ENCODE assay signal across 8 cellular contexts in genomic region chr4:7068279-7068842, GRCh38. TPM values are rescaled to one million over a fixed set of nuclear protein-coding genes. Genes with fewer than 3 reads are reported as not detected.
A peak's percentile ranks its signal among the peaks of the same experiment; 100 is the strongest.
DNase-seq lines count a peak whose midpoint lies in the region; ATAC-seq and TF ChIP-seq lines count a peak whose summit lies in the region.

No MANE protein-coding gene starts in this region.

- H3K27ac ChIP-seq in iPS-18a (ENCODE audit: low read length), result no peak overlapping the region
- H3K27ac ChIP-seq in suprapubic skin, result peak overlapping the region; percentile 93

- peak overlapping the region; percentile 94 for H3K4me3 Mint-ChIP-seq in T-helper 1 cell treated with Interleukin-12 subunit alpha and Interleukin-12 subunit beta and Interleukin-4 antibody, amounts not matched to agents 30 μg/mL and 1 μg/mL, for 36 hours
- peak overlapping the region; percentile 90 for H3K4me3 Mint-ChIP-seq in activated T-cell treated with anti-CD3 and anti-CD28 coated beads, Interleukin-2, amount 50 U/mL, for 4 hours

- H3K27ac Mint-ChIP-seq in T-helper 1 cell treated with Interleukin-12 subunit alpha and Interleukin-12 subunit beta and Interleukin-4 antibody, amounts not matched to agents 30 μg/mL and 1 μg/mL, for 36 hours, result peak overlapping the region; percentile 94

- H3K36me3 ChIP-seq in iPS-18a (ENCODE audit: control insufficient read depth, low read depth, low read length) (peaks cover 13% of the 10 kb centered on the region), suprapubic skin (peaks cover 8% of the 10 kb centered on the region)

- no peak for TF ChIP-seq POLR2A in suprapubic skin (IDR thresholded peaks at IDR 0.05)

- TF ChIP-seq CTCF in suprapubic skin (IDR thresholded peaks at IDR 0.05), result no peak

- peak; percentile 2 for ATAC-seq in HG03060 (IDR thresholded peaks at IDR 0.05; ENCODE audit: low read depth, unreplicated experiment)
- peak in 1 of 2 donors; percentile 81 for ATAC-seq in activated T-cell treated with anti-CD3 and anti-CD28 coated beads, Interleukin-2, amount 50 U/mL, for 4 hours

- H3K9me3 ChIP-seq in iPS-18a (ENCODE audit: control insufficient read depth, low read depth, low read length) (no peaks in the 10 kb centered on the region), suprapubic skin (no peaks in the 10 kb centered on the region)

- peak overlapping the region; percentile 90 for H3K4me3 ChIP-seq in iPS-18a (ENCODE audit: low read length)
- peak overlapping the region; percentile 90 for H3K4me3 ChIP-seq in suprapubic skin

- peaks cover 25% of the 10 kb centered on the region for H3K36me3 Mint-ChIP-seq in T-helper 1 cell treated with Interleukin-12 subunit alpha and Interleukin-12 subunit beta and Interleukin-4 antibody, amounts not matched to agents 30 μg/mL and 1 μg/mL, for 36 hours (ENCODE audit: low read depth)
- H3K36me3 Mint-ChIP-seq in activated T-cell treated with anti-CD3 and anti-CD28 coated beads, Interleukin-2, amount 50 U/mL, for 4 hours (ENCODE audit: insufficient read depth), result peaks cover 12% of the 10 kb centered on the region

- peaks cover 40% of the 10 kb centered on the region for H3K4me1 Mint-ChIP-seq in T-helper 1 cell treated with Interleukin-12 subunit alpha and Interleukin-12 subunit beta and Interleukin-4 antibody, amounts not matched to agents 30 μg/mL and 1 μg/mL, for 36 hours (ENCODE audit: low read depth)
- peaks cover 49% of the 10 kb centered on the region for H3K4me1 Mint-ChIP-seq in activated T-cell treated with anti-CD3 and anti-CD28 coated beads, Interleukin-2, amount 50 U/mL, for 4 hours (ENCODE audit: low read depth)

- H3K9ac ChIP-seq in iPS-18a (ENCODE audit: low read length), result peak overlapping the region; percentile 47

- DNase-seq in T-helper 1 cell, result no peak
- DNase-seq in activated T-cell treated with anti-CD3 and anti-CD28 coated beads, Interleukin-2, amount 50 U/mL, for 4 hours, result no peak
- peak; percentile 99 to 100 for DNase-seq in suprapubic skin (ENCODE audit: low spot score in 2 of 2)
- no peak for DNase-seq in NCI-H128 (lab: John Stamatoyannopoulos, UW; ENCODE audit: unreplicated experiment)
- no peak for DNase-seq in stimulated activated CD4-positive, alpha-beta T cell treated with anti-CD3 and anti-CD28 coated beads, Interleukin-12 subunit alpha, Interleukin-12 subunit beta, amount 100 ng/mL, for 4 hours

- TF ChIP-seq EP300 in suprapubic skin (IDR thresholded peaks at IDR 0.05), result no peak

- no peaks in the 10 kb centered on the region for H3K9me3 Mint-ChIP-seq in T-helper 1 cell treated with Interleukin-12 subunit alpha and Interleukin-12 subunit beta and Interleukin-4 antibody, amounts not matched to agents 30 μg/mL and 1 μg/mL, for 36 hours
- H3K9me3 Mint-ChIP-seq in activated T-cell treated with anti-CD3 and anti-CD28 coated beads, Interleukin-2, amount 50 U/mL, for 4 hours, result no peaks in the 10 kb centered on the region

- peaks cover 19% of the 10 kb centered on the region for H3K27me3 Mint-ChIP-seq in T-helper 1 cell treated with Interleukin-12 subunit alpha and Interleukin-12 subunit beta and Interleukin-4 antibody, amounts not matched to agents 30 μg/mL and 1 μg/mL, for 36 hours (ENCODE audit: low read depth)
- H3K27me3 Mint-ChIP-seq in activated T-cell treated with anti-CD3 and anti-CD28 coated beads, Interleukin-2, amount 50 U/mL, for 4 hours (ENCODE audit: low read depth), result no peaks in the 10 kb centered on the region

- WGBS in suprapubic skin, result under 1% methylated on average over 40 of the region's 50 CpGs

- H3K27me3 ChIP-seq in iPS-18a (ENCODE audit: control insufficient read depth, insufficient read depth, low read length) (peaks cover 19% of the 10 kb centered on the region), suprapubic skin (no peaks in the 10 kb centered on the region)

- H3K4me1 ChIP-seq in iPS-18a (ENCODE audit: control insufficient read depth, low read depth, low read length) (peaks cover 5% of the 10 kb centered on the region), suprapubic skin (peaks cover 33% of the 10 kb centered on the region)

RNA-seq across cellular contexts. Expression of gene GRPEL1, which starts 0.5 kb away (rescaled TPM):
- 100 to 1,000 TPM; 129 to 146 (median 136) TPM for total RNA-seq in activated T-cell treated with anti-CD3 and anti-CD28 coated beads, Interleukin-2, amount 50 U/mL, for 4 hours
- 10 to 100 TPM; 18.2 to 32.4 (median 25.3) TPM for total RNA-seq in suprapubic skin

RNA-seq across cellular contexts. Expression of gene TADA2B, which starts 25.2 kb away (rescaled TPM):
- total RNA-seq in activated T-cell treated with anti-CD3 and anti-CD28 coated beads, Interleukin-2, amount 50 U/mL, for 4 hours, result 10 to 100 TPM; 16.9 to 21.3 (median 17.0) TPM
- 10 to 100 TPM; 17.5 to 26.6 (median 23.9) TPM for total RNA-seq in suprapubic skin

Comparison
In these comparisons a context has a peak if more than half of its experiments do, and no peak if none do; other contexts are left out.
1. DNase-seq: peak in suprapubic skin (2 of 2); none in T-helper 1 cell (0 of 5), activated T-cell treated with anti-CD3 and anti-CD28 coated beads, Interleukin-2, amount 50 U/mL, for 4 hours (single experiment), NCI-H128 (single experiment) and stimulated activated CD4-positive, alpha-beta T cell treated with anti-CD3 and anti-CD28 coated beads, Interleukin-12 subunit alpha, Interleukin-12 subunit beta, amount 100 ng/mL, for 4 hours (single experiment).